ENCODE assay signal across 8 cellular contexts in the genomic region with DNA sequence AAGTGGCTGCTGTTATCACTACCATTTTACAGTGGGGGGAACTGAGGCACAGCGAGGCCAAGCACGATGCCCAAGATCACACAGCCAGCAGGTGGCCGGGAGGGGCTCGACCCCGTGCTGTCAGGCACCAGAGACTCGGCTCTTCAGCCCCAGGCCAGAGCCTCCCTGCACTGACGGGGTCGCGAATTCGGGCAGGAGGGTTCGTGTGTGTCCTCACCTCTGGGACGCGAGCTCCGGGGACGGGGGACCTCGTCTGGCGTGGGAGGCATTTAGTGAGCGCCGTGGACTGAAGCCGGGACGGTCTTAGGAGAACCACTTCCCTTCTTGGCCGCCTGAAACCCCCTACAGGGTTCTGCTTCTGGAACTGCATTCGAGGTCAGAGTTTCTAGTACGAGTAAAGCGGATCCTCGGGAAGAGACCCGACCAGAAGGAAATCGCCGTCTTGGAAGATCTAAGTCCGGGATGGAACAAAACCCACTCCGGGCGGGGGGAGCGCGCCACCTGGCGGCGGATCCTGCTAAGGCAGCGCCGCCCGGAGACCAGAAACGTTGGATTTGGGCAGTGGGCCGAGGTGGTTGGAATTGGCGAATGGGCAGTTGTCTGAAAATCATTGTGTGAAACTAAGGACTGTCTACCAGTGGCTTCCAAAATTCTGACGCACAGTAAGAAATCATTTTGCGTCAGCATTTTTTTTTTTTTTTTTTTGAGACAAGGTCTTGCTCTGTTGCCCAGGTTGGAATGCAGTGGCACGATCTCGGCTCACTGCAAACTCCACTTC. TPM values are rescaled to one million over a fixed set of nuclear protein-coding genes. Genes with fewer than 3 reads are reported as not detected.
DNase-seq lines count a peak whose midpoint lies in the region; ATAC-seq and TF ChIP-seq lines count a peak whose summit lies in the region.

No MANE protein-coding gene starts in this region.

- no peaks in the 10 kb centered on the region for H3K9me3 ChIP-seq in effector memory CD4-positive, alpha-beta T cell (ENCODE audit: control insufficient read depth, low read length)
- H3K9me3 ChIP-seq in lung (ENCODE audit: control insufficient read depth in 2 of 2, insufficient read depth in 1 of 2, low read length in 1 of 2) = no peaks in the 10 kb centered on the region

- no peak overlapping the region for H3K27ac ChIP-seq in effector memory CD4-positive, alpha-beta T cell (ENCODE audit: insufficient read depth, low read length, poor library complexity, severe bottlenecking)
- no peak overlapping the region for H3K27ac ChIP-seq in lung (ENCODE audit: low read depth in 1 of 2, low read length in 1 of 2)

- ATAC-seq in lung (ENCODE audit: insufficient read depth, low FRiP score) (peak; percentile 77), GM18861 (IDR thresholded peaks at IDR 0.05; ENCODE audit: unreplicated experiment) (no peak)

- WGBS in lung, 2 donors = 4% methylated on average over 46 of the region's 46 CpGs

- peaks cover 5% of the 10 kb centered on the region for H3K4me1 ChIP-seq in effector memory CD4-positive, alpha-beta T cell (ENCODE audit: control insufficient read depth, insufficient read depth, low read length, poor library complexity, severe bottlenecking)
- H3K4me1 ChIP-seq in lung (ENCODE audit: control insufficient read depth in 2 of 2, insufficient read depth in 2 of 2, low read length in 2 of 2) = no peaks in the 10 kb centered on the region

- DNase-seq in AG08395 (ENCODE audit: low spot score) (peak; percentile 84), GOT3 (lab: John Stamatoyannopoulos, UW) (peak; percentile 54), NCI-H69 (lab: John Stamatoyannopoulos, UW) (peak; percentile 87), lung (ENCODE audit: low spot score) (peak; percentile 81)
- DNase-seq in activated CD8-positive, alpha-beta memory T cell treated with anti-CD3 and anti-CD28 coated beads for 1 hour (ENCODE audit: extremely low read depth in 1 of 2, low read depth in 1 of 2) = peak; percentile 14 to 58
- peak; percentile 21 to 52 (median 37) for DNase-seq in effector memory CD4-positive, alpha-beta T cell
- peak; percentile 18 to 60 (median 38) for DNase-seq in stimulated activated CD4-positive, alpha-beta T cell treated with anti-CD3 and anti-CD28 coated beads, TNF-alpha, amount 100 ng/mL, for 1 hour (ENCODE audit: low read depth in 3 of 3, low spot score in 1 of 3)

- peak overlapping the region; percentile 49 for H3K4me3 ChIP-seq in effector memory CD4-positive, alpha-beta T cell (ENCODE audit: insufficient read depth, low read depth, low read length, poor library complexity, severe bottlenecking)
- H3K4me3 ChIP-seq in lung = no peak overlapping the region

- no peaks in the 10 kb centered on the region for H3K36me3 ChIP-seq in effector memory CD4-positive, alpha-beta T cell (ENCODE audit: control insufficient read depth, insufficient read depth, low read length)
- peaks cover 0 to 4% of the 10 kb centered on the region in 2 donors for H3K36me3 ChIP-seq in lung (ENCODE audit: control insufficient read depth in 2 of 2, insufficient read depth in 2 of 2, low read length in 2 of 2)

- TF ChIP-seq CTCF in lung (IDR thresholded peaks at IDR 0.05; ENCODE audit: control extremely low read depth, extremely low read depth) = peak; percentile 92

- no peaks in the 10 kb centered on the region for H3K27me3 ChIP-seq in effector memory CD4-positive, alpha-beta T cell (replicated peaks; ENCODE audit: control insufficient read depth, insufficient read depth, low read length, poor library complexity, severe bottlenecking)
- no peaks in the 10 kb centered on the region for H3K27me3 ChIP-seq in lung (ENCODE audit: control insufficient read depth, insufficient read depth)

RNA-seq across cellular contexts. Expression of a gene that starts 21.2 kb away (rescaled TPM):
- 1 to 10 TPM; 1.5 to 4.1 TPM for total RNA-seq in lung
- under 1 TPM; 0.37 to 0.63 TPM for polyA plus RNA-seq in lung

RNA-seq across cellular contexts. Expression of a gene that starts 34.2 kb away (rescaled TPM):
- 100 to 1,000 TPM in 1 of 2 donors, 10 to 100 TPM in 1; 36.9 to 189 TPM for total RNA-seq in lung
- 100 to 1,000 TPM; 256 to 276 TPM for polyA plus RNA-seq in lung

RNA-seq across cellular contexts. Expression of a gene that starts 35.4 kb away (rescaled TPM):
- 100 to 1,000 TPM in 1 of 2 donors, 10 to 100 TPM in 1; 53.8 to 114 TPM for total RNA-seq in lung
- polyA plus RNA-seq in lung = 10 to 100 TPM; 43.0 to 52.6 TPM

Comparison
In these comparisons a context has a peak if more than half of its experiments do, and no peak if none do; other contexts are left out.
1. DNase-seq: peak in every context shown above with its lines; median percentile 87 in NCI-H69; 84 in AG08395; 81 in lung; 54 in GOT3; 38 in stimulated activated CD4-positive, alpha-beta T cell treated with anti-CD3 and anti-CD28 coated beads, TNF-alpha, amount 100 ng/mL, for 1 hour; 37 in effector memory CD4-positive, alpha-beta T cell; 36 in activated CD8-positive, alpha-beta memory T cell treated with anti-CD3 and anti-CD28 coated beads for 1 hour.